ENCODE assay signal across 8 cellular contexts in the genomic region with DNA sequence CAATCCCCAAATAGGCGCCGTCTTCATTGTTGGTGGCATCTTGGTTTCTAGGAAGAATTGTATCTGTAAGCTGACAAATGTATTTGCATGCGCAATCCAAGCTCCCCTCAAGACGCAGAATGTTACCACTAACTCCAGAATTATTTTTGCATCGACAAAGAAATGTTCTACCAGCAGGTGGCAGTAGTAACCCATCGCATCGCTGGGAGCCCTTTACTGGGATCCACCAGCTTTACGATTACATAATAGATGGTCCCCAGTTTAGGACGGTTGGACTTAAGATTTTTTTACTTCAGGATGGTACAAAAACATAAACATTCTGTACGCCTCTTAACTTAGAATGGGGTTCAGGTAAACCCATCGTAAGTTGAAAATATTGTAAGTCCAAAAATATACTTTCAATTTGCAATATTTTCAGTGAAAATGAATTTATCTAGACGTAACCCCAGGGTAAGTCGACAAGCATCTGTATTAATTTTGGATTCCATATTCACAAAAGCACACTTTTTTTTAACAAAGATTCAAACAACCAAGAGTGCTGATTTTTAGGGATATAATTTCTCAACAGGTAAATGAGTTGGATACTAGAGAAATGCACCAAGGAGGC.
DNase-seq lines count a peak whose midpoint lies in the region; ATAC-seq, FAIRE-seq and TF ChIP-seq lines count a peak whose summit lies in the region.

No MANE protein-coding gene starts in this region.

- no peak overlapping the region for H3K27ac ChIP-seq in RWPE2 (ENCODE audit: poor library complexity, severe bottlenecking)
- H3K27ac ChIP-seq in mammary epithelial cell (ENCODE audit: insufficient read depth, low read depth, low read length), result no peak overlapping the region
- H3K27ac ChIP-seq in kidney (ENCODE audit: low read depth in 2 of 2, low read length in 2 of 2), result no peak overlapping the region

- H3K79me2 ChIP-seq in mammary epithelial cell (ENCODE audit: insufficient read depth, low read length), result no peaks in the 10 kb centered on the region

- H2AFZ ChIP-seq in mammary epithelial cell (ENCODE audit: low read depth, low read length), result no peak overlapping the region

- H3K4me3 ChIP-seq in AG09309 (ENCODE audit: control insufficient read depth, low read depth, low read length) (no peak overlapping the region), RWPE2 (ENCODE audit: severe bottlenecking) (no peak overlapping the region), mammary epithelial cell (replicated peaks in 1 of 3; ENCODE audit: insufficient read depth in 1 of 3, low read depth in 2 of 3, low read length in 3 of 3) (no peak overlapping the region), kidney (ENCODE audit: low read length in 2 of 2) (peak overlapping the region in 1 of 2 donors; percentile 37)

- no peak overlapping the region for H3K4me2 ChIP-seq in mammary epithelial cell (ENCODE audit: insufficient read depth, low read depth, low read length)

- TF ChIP-seq CTCF in AG09309 (IDR thresholded peaks at IDR 0.05; ENCODE audit: control insufficient read depth, insufficient read depth, low read depth, low read length, missing control alignments) (peak; percentile 74), RWPE2 (IDR thresholded peaks at IDR 0.05; ENCODE audit: poor library complexity, severe bottlenecking) (peak; percentile 95), mammary epithelial cell (conservative IDR thresholded peaks at IDR 0.05 in 1 of 2, IDR thresholded peaks at IDR 0.05 in 1 of 2; ENCODE audit: extremely low read depth in 1 of 2, insufficient read depth in 1 of 2, low read depth in 1 of 2, low read length in 2 of 2) (peak; percentile 71 to 77), kidney (IDR thresholded peaks at IDR 0.05; ENCODE audit: borderline replicate concordance, extremely low read depth, insufficient read depth) (peak; percentile 74)

- FAIRE-seq in kidney (lab: Jason Lieb, UNC), result no peak

- CTCF ChIA-PET in mammary epithelial cell (lab: Charles Lee; ENCODE audit: low non-redundant PET), result interaction anchor here (0.6 kb wide), 1 partner anchor 1688 kb away, joined by 3 read pairs; no protein-coding TSS in a partner anchor

- H3K9ac ChIP-seq in mammary epithelial cell (ENCODE audit: insufficient read depth, low read length) (no peak overlapping the region), kidney (ENCODE audit: low read length in 2 of 2) (no peak overlapping the region)

- H3K4me1 ChIP-seq in RWPE2 (ENCODE audit: insufficient read depth, poor library complexity, severe bottlenecking) (no peaks in the 10 kb centered on the region), mammary epithelial cell (ENCODE audit: insufficient read depth, low read length) (no peaks in the 10 kb centered on the region), kidney (ENCODE audit: control insufficient read depth in 1 of 2, insufficient read depth in 1 of 2, low read depth in 1 of 2, low read length in 2 of 2) (no peaks in the 10 kb centered on the region)

- ATAC-seq in GM18498 (IDR thresholded peaks at IDR 0.05; ENCODE audit: unreplicated experiment) (peak; percentile 58), RWPE2 (ENCODE audit: low read depth) (peak; percentile 42; the same call in 1 of the 3 replicates), HG03196 (IDR thresholded peaks at IDR 0.05; ENCODE audit: unreplicated experiment) (no peak)

- dilution Hi-C loops in mammary epithelial cell (cut with HindIII; ENCODE audit: low sequenced_read_pairs), result no loop called here

- intact Hi-C loops in mammary epithelial cell (cut with micrococcal nuclease) (no loop called here), kidney (cut with DNase I) (no loop called here)

- WGBS in mammary epithelial cell (ENCODE audit: low coverage, missing lambda C conversion rate), result 15% methylated on average over 13 of the region's 13 CpGs

- H3K9me3 ChIP-seq in RWPE2 (ENCODE audit: severe bottlenecking) (no peaks in the 10 kb centered on the region), mammary epithelial cell (replicated peaks; ENCODE audit: insufficient read depth, low read length) (no peaks in the 10 kb centered on the region), kidney (ENCODE audit: control insufficient read depth in 1 of 2, low read length in 2 of 2) (no peaks in the 10 kb centered on the region)

- H4K20me1 ChIP-seq in mammary epithelial cell (ENCODE audit: insufficient read depth, low read length), result no peaks in the 10 kb centered on the region

- DNase-seq in AG09309 (ENCODE audit: low read depth) (peak; percentile 1), LoVo (ENCODE audit: low spot score) (peak; percentile 63), RWPE2 (ENCODE audit: low spot score) (no peak), mammary epithelial cell (peak; percentile 28), kidney (no peak)
- DNase-seq in stimulated activated CD4-positive, alpha-beta T cell treated with anti-CD3 and anti-CD28 coated beads, Interleukin-4, amount 100 ng/mL, for 24 hours, result peak; percentile 30

- in situ Hi-C loops in mammary epithelial cell (cut with MboI; ENCODE audit: low sequenced_read_pairs in 2 of 2), result no loop called here

- H3K27me3 ChIP-seq in RWPE2 (ENCODE audit: insufficient read depth, poor library complexity, severe bottlenecking), result peaks cover 9% of the 10 kb centered on the region
- H3K27me3 ChIP-seq in mammary epithelial cell (ENCODE audit: insufficient read depth, low read length), result no peaks in the 10 kb centered on the region

- no TSS peak for BruUV-seq in mammary epithelial cell (replicated peaks; lab: Mats Ljungman, UMichigan)

- H3K36me3 ChIP-seq in RWPE2 (ENCODE audit: low read depth), result no peaks in the 10 kb centered on the region
- no peaks in the 10 kb centered on the region for H3K36me3 ChIP-seq in mammary epithelial cell (ENCODE audit: insufficient read depth, low read length)
- no peaks in the 10 kb centered on the region for H3K36me3 ChIP-seq in kidney (ENCODE audit: control insufficient read depth in 1 of 2, insufficient read depth in 2 of 2, low read length in 2 of 2)

Comparison
In these comparisons a context has a peak if more than half of its experiments do, and no peak if none do; other contexts are left out.
1. DNase-seq: peak in AG09309 (single experiment), LoVo (single experiment), mammary epithelial cell (single experiment) and stimulated activated CD4-positive, alpha-beta T cell treated with anti-CD3 and anti-CD28 coated beads, Interleukin-4, amount 100 ng/mL, for 24 hours (single experiment); none in RWPE2 (single experiment) and kidney (single experiment).
2. Peak in every context shown above with its lines, with median percentiles within 50 percentile points of each other: CTCF ChIP-seq.